ENCODE assay signal across 9 cellular contexts in the genomic region with DNA sequence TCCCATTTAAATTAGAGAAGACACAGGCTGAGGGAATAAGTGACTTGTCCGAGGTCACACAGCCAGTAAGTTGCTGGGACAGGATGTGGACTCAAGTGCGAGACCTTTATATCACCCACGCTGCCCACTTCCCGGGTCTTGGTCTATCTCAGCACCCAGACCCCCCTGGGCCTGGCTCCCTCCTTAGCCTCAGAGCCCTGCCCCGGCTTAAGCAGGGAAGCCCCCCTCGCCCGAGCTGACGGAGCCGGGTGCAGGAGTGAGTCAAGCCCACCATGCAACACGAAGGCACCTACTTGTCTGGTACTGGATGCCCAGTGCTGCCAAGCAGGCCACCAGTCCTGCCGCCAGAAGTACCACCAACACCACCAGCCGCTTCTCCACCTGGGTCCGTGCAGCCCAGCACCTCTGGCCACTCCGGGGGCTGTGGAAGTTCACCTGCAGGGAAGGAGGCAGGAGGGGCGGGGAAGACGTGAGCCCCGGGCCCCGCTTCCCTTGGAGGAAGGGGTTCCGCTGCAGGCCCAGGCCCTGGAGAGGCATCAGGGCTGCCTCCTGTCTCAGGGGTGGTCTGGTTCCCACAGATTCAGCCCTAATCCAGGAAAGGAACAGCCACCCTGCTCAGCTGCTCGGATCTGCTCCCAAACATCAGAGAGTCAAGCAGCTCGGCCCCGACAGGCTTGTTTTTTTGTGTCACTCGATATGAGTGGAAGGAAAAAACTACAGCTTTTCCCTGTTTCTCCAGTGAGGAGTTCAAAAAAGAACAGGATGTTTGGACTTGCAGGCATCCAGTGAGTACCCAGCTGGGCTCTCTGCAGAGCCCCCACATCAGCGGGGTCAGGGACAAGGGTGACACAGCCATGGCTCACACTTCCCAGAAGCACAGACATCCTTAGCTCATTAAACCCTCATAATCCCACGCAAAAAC. TPM values are rescaled to one million over a fixed set of nuclear protein-coding genes. Genes with fewer than 3 reads are reported as not detected.
DNase-seq lines count a peak whose midpoint lies in the region; ATAC-seq and TF ChIP-seq lines count a peak whose summit lies in the region.
"Had no signal": no experiment of that assay in that cellular context is flagged by ENCODE, and none has a peak within 500 bp of the region (broad histone marks: within the 10 kb centered on the region; RNA-seq: fewer than 3 reads in every experiment).

No MANE protein-coding gene starts in this region.

- CTCF ChIA-PET in A673 (lab: Charles Lee): interaction anchor here (1.7 kb wide), 1 partner anchor 9 kb away, joined by 9 read pairs; no protein-coding TSS in a partner anchor

- intact Hi-C loops in activated CD4-positive, alpha-beta T cell treated with anti-CD3 and anti-CD28 coated beads, Interleukin-2, amount 10 ng/mL, durations not matched to agents 24 days and 14 days (cut with micrococcal nuclease): no loop called here
- intact Hi-C loops in A673 (cut with micrococcal nuclease; ENCODE audit: unreplicated experiment): no loop called here

- no peaks in the 10 kb centered on the region for H3K27me3 Mint-ChIP-seq in activated CD4-positive, alpha-beta T cell treated with anti-CD3 and anti-CD28 coated beads, Interleukin-2, amount 10 ng/mL, durations not matched to agents 24 days and 14 days
- H3K27me3 Mint-ChIP-seq in central memory CD8-positive, alpha-beta T cell: no peaks in the 10 kb centered on the region

- TF ChIP-seq EP300 in suprapubic skin (IDR thresholded peaks at IDR 0.05): no peak

- H3K27me3 ChIP-seq in suprapubic skin: no peaks in the 10 kb centered on the region
- H3K27me3 ChIP-seq in A673 (replicated peaks; ENCODE audit: insufficient read depth, low read depth, low read length, poor library complexity): no peaks in the 10 kb centered on the region

- peak overlapping the region; percentile 77 for H3K4me3 Mint-ChIP-seq in activated CD4-positive, alpha-beta T cell treated with anti-CD3 and anti-CD28 coated beads, Interleukin-2, amount 10 ng/mL, durations not matched to agents 24 days and 14 days
- H3K4me3 Mint-ChIP-seq in central memory CD8-positive, alpha-beta T cell: peak overlapping the region; percentile 77

- H3K27ac Mint-ChIP-seq in activated CD4-positive, alpha-beta T cell treated with anti-CD3 and anti-CD28 coated beads, Interleukin-2, amount 10 ng/mL, durations not matched to agents 24 days and 14 days: peak overlapping the region; percentile 93
- H3K27ac Mint-ChIP-seq in central memory CD8-positive, alpha-beta T cell (ENCODE audit: low read depth): peak overlapping the region; percentile 86

- peaks cover 46% of the 10 kb centered on the region for H3K36me3 Mint-ChIP-seq in activated CD4-positive, alpha-beta T cell treated with anti-CD3 and anti-CD28 coated beads, Interleukin-2, amount 10 ng/mL, durations not matched to agents 24 days and 14 days (ENCODE audit: low read depth)
- H3K36me3 Mint-ChIP-seq in central memory CD8-positive, alpha-beta T cell (ENCODE audit: insufficient read depth): peaks cover 5% of the 10 kb centered on the region

- peak overlapping the region; percentile 89 for H3K27ac ChIP-seq in mesodermal cell (ENCODE audit: low read depth, low read length, severe bottlenecking)
- peak overlapping the region; percentile 74 for H3K27ac ChIP-seq in suprapubic skin
- H3K27ac ChIP-seq in A673 (ENCODE audit: low read depth, low read length, poor library complexity, severe bottlenecking): no peak overlapping the region

- no peaks in the 10 kb centered on the region for H3K9me3 Mint-ChIP-seq in activated CD4-positive, alpha-beta T cell treated with anti-CD3 and anti-CD28 coated beads, Interleukin-2, amount 10 ng/mL, durations not matched to agents 24 days and 14 days
- no peaks in the 10 kb centered on the region for H3K9me3 Mint-ChIP-seq in central memory CD8-positive, alpha-beta T cell

- peak; percentile 85 for ATAC-seq in central memory CD8-positive, alpha-beta T cell (replicated peaks; ENCODE audit: extremely low read depth, poor library complexity, severe bottlenecking)
- no peak for ATAC-seq in GM21526 (IDR thresholded peaks at IDR 0.05; ENCODE audit: low FRiP score, unreplicated experiment)

- BruUV-seq in A673 (replicated peaks; lab: Mats Ljungman, UMichigan): no TSS peak

- 88 to 90% methylated on average over 20 to 21 of the region's 25 CpGs for WGBS in mesodermal cell (ENCODE audit: insufficient coverage in 2 of 2), 2 experiments
- 64% methylated on average over 7 of the region's 25 CpGs for WGBS in suprapubic skin

- no peak for DNase-seq in activated CD4-positive, alpha-beta T cell treated with anti-CD3 and anti-CD28 coated beads, Interleukin-2, amount 10 ng/mL, durations not matched to agents 24 days and 14 days
- no peak for DNase-seq in activated CD4-positive, alpha-beta T cell treated with anti-CD3 and anti-CD28 coated beads, Interleukin-2, amount 50 U/mL, for 1 hour
- peak in 1 of 2 donors; percentile 38 for DNase-seq in central memory CD8-positive, alpha-beta T cell (ENCODE audit: low spot score in 2 of 2)
- no peak for DNase-seq in suprapubic skin (ENCODE audit: low spot score in 2 of 2)
- DNase-seq in A673 (ENCODE audit: low spot score): no peak
- no peak for DNase-seq in NK-92 (lab: John Stamatoyannopoulos, UW; ENCODE audit: unreplicated experiment)
- DNase-seq: NCI-H1105 had no signal

- H3K9me3 ChIP-seq in mesodermal cell (ENCODE audit: control insufficient read depth, low read length) (no peaks in the 10 kb centered on the region), suprapubic skin (no peaks in the 10 kb centered on the region), A673 (ENCODE audit: low read depth, low read length, poor library complexity, severe bottlenecking) (no peaks in the 10 kb centered on the region)

- POLR2A ChIA-PET in A673 (lab: Charles Lee; ENCODE audit: low non-redundant PET): no interaction called here

- no peak for TF ChIP-seq POLR2A in suprapubic skin (IDR thresholded peaks at IDR 0.05)

- H3K36me3 ChIP-seq in mesodermal cell (ENCODE audit: control insufficient read depth, insufficient read depth, low read length) (peaks cover 46% of the 10 kb centered on the region), suprapubic skin (no peaks in the 10 kb centered on the region), A673 (ENCODE audit: insufficient read depth, low read length, poor library complexity, severe bottlenecking) (no peaks in the 10 kb centered on the region)

- peaks cover 29% of the 10 kb centered on the region for H3K4me1 ChIP-seq in mesodermal cell (ENCODE audit: control insufficient read depth, insufficient read depth, low read length, poor library complexity, severe bottlenecking)
- peaks cover 48% of the 10 kb centered on the region for H3K4me1 ChIP-seq in suprapubic skin
- no peaks in the 10 kb centered on the region for H3K4me1 ChIP-seq in A673 (ENCODE audit: insufficient read depth, low read length, poor library complexity, severe bottlenecking)

- no peak overlapping the region for H3K4me3 ChIP-seq in mesodermal cell (ENCODE audit: extremely low read depth, insufficient read depth, low read length, poor library complexity, severe bottlenecking)
- peak overlapping the region; percentile 6 for H3K4me3 ChIP-seq in suprapubic skin
- no peak overlapping the region for H3K4me3 ChIP-seq in A673 (ENCODE audit: low read depth, low read length, poor library complexity, severe bottlenecking)

- no peak for TF ChIP-seq CTCF in suprapubic skin (IDR thresholded peaks at IDR 0.05)
- TF ChIP-seq CTCF in A673 (conservative IDR thresholded peaks at IDR 0.05; ENCODE audit: low read depth, low read length): no peak

- peaks cover 41% of the 10 kb centered on the region for H3K4me1 Mint-ChIP-seq in activated CD4-positive, alpha-beta T cell treated with anti-CD3 and anti-CD28 coated beads, Interleukin-2, amount 10 ng/mL, durations not matched to agents 24 days and 14 days
- peaks cover 38% of the 10 kb centered on the region for H3K4me1 Mint-ChIP-seq in central memory CD8-positive, alpha-beta T cell

RNA-seq across cellular contexts. Expression of gene ECE1, which starts 11.1 kb away (rescaled TPM):
- total RNA-seq in activated CD4-positive, alpha-beta T cell treated with anti-CD3 and anti-CD28 coated beads, Interleukin-2, amount 10 ng/mL, durations not matched to agents 24 days and 14 days: 133 and 134 TPM in 2 replicates
- polyA plus RNA-seq in mesodermal cell (2013, experiment 1 of 2): 279 TPM
- polyA plus RNA-seq in mesodermal cell (2013, experiment 2 of 2): 263 TPM
- 10 to 100 TPM; 40.8 to 64.2 (median 55.3) TPM for total RNA-seq in suprapubic skin
- total RNA-seq in A673 (2021): 31.5 and 37.7 TPM in 2 replicates
